In the genomic region with DNA sequence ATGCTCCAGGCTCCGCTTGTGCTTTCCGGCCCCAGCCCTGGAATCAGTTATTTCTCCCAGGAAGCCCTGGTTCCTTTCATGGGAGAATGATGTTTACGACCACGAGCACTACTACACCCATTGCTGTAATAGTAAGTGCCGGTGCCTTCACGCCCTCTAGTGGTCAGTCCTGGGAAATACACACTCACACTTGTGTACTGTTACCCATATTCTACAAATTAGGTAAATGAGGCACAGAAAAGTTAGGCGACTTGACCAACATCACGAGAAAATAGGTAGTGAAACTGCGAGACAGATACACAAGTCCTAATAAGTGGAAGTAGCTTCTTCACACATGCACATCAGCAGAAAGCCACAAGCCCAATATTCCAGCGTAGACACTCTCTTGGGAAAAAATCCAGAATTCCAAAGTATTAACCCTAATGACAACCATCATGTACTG, we compare ENCODE assay signal across 8 cellular contexts. TPM values are rescaled to one million over a fixed set of nuclear protein-coding genes. Genes with fewer than 3 reads are reported as not detected.
A peak's percentile ranks its signal among the peaks of the same experiment; 100 is the strongest.
DNase-seq lines count a peak whose midpoint lies in the region; ATAC-seq and TF ChIP-seq lines count a peak whose summit lies in the region.

No MANE protein-coding gene starts in this region.

- intact Hi-C loops in upper lobe of right lung (cut with DNase I): no loop called here

- H3K27me3 ChIP-seq in MG63 (peaks cover 14% of the 10 kb centered on the region), upper lobe of right lung (peaks cover 24% of the 10 kb centered on the region)

- in situ Hi-C loops in SK-MEL-5 (cut with HindIII; ENCODE audit: low pct_unique_long_range_greater_than_20kb, low sequenced_read_pairs): no loop called here

- H3K36me3 ChIP-seq in MG63: no peaks in the 10 kb centered on the region
- no peaks in the 10 kb centered on the region for H3K36me3 ChIP-seq in upper lobe of right lung

- H3K27ac ChIP-seq in upper lobe of right lung: no peak overlapping the region

- peaks cover 7% of the 10 kb centered on the region for H3K4me1 ChIP-seq in upper lobe of right lung

- peak; percentile 96 for TF ChIP-seq CTCF in GM12873 (IDR thresholded peaks at IDR 0.05; ENCODE audit: insufficient read depth, low read depth, low read length, missing control alignments)
- peak; percentile 93 for TF ChIP-seq CTCF in upper lobe of right lung (IDR thresholded peaks at IDR 0.05)

- DNase-seq in MG63: peak; percentile 45
- peak; percentile 78 for DNase-seq in SK-MEL-5 (ENCODE audit: low read depth, low spot score)
- peak; percentile 38 to 58 (median 48) for DNase-seq in activated naive CD4-positive, alpha-beta T cell (lab: John Stamatoyannopoulos, UW)
- peak; percentile 47 for DNase-seq in glomerular endothelial cell (ENCODE audit: extremely low read depth, low read depth, low spot score)
- peak; percentile 69 for DNase-seq in pons (ENCODE audit: low spot score)
- no peak for DNase-seq in upper lobe of right lung

- ATAC-seq in upper lobe of right lung: peak; percentile 91
- no peak for ATAC-seq in GM18502 (IDR thresholded peaks at IDR 0.05; ENCODE audit: poor library complexity, unreplicated experiment)

- H3K4me3 ChIP-seq in MG63 (no peak overlapping the region), upper lobe of right lung (no peak overlapping the region)

- H3K9me3 ChIP-seq in MG63: 0 out of 2 replicates have a peak, but pooled peaks cover 2% of the 10 kb centered on the region
- H3K9me3 ChIP-seq in upper lobe of right lung: no peaks in the 10 kb centered on the region

RNA-seq across cellular contexts. Expression of a gene that starts 21.7 kb away (rescaled TPM):
- total RNA-seq in MG63 (2014; rRNA removed; shearing (Covaris generic); ENCODE audit: low replicate concordance): not detected in 2 replicates
- total RNA-seq in SK-MEL-5 (2014; rRNA removed; shearing (Covaris generic)): 0.21 TPM in 1 of 2 replicates, not detected in the other
- 0.06 TPM in 1 of 2 replicates, not detected in the other for polyA plus RNA-seq in SK-MEL-5 (2015; cell fraction: cytosol; rRNA removed)
- not detected in 2 replicates for polyA plus RNA-seq in SK-MEL-5 (2015; cell fraction: nucleus; rRNA removed)
- total RNA-seq in glomerular endothelial cell: 8.8 and 9.7 TPM in 2 replicates
- 16.3 TPM for total RNA-seq in upper lobe of right lung

RNA-seq across cellular contexts. Expression of a gene that starts 29.3 kb away (rescaled TPM):
- total RNA-seq in MG63 (2014; rRNA removed; shearing (Covaris generic); ENCODE audit: low replicate concordance): not detected in 2 replicates
- not detected in 2 replicates for total RNA-seq in SK-MEL-5 (2014; rRNA removed; shearing (Covaris generic))
- not detected in 2 replicates for polyA plus RNA-seq in SK-MEL-5 (2015; cell fraction: cytosol; rRNA removed)
- polyA plus RNA-seq in SK-MEL-5 (2015; cell fraction: nucleus; rRNA removed): not detected in 2 replicates
- total RNA-seq in glomerular endothelial cell (not detected in 2 replicates), upper lobe of right lung (4.6 TPM)
